In the genomic region with DNA sequence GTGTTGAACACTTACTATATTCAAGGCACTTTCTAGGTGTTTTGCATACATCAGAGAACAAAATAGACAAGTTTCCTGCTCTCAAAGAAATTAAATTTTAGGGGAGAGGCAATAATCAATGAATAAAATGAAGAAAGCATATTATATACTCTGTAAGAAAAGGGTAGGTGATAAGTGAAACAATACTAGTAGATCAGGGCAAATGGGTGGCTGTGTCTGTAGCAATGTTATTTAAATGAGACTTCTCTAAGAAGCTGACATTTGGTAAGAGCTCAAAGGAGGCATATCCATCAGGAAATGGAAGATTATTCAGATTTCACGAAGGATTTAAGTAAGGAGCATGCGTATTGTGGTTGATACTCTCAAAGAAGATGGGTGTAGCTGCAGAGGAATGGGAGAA, we compare ENCODE assay signal across 1 cellular context.
TF ChIP-seq lines count a peak whose summit lies in the region.

No MANE protein-coding gene starts in this region.

TF ChIP-seq in GM23338, 12 proteins besides CTCF, POLR2A, EP300 and RAD21 (continued from another document):
- TF ChIP-seq ZNF462 (CRISPR knock-in tag; IDR thresholded peaks at IDR 0.05) (no peak), ZNF331 (CRISPR knock-in tag; IDR thresholded peaks at IDR 0.05; ENCODE audit: low read depth) (no peak), NANOG (IDR thresholded peaks at IDR 0.05; ENCODE audit: borderline replicate concordance) (no peak), EZH2 (IDR thresholded peaks at IDR 0.05; ENCODE audit: low read depth, unreplicated experiment) (no peak), POLR2AphosphoS5 (IDR thresholded peaks at IDR 0.05; ENCODE audit: low read depth) (no peak)
- TF ChIP-seq, protein P1, sequence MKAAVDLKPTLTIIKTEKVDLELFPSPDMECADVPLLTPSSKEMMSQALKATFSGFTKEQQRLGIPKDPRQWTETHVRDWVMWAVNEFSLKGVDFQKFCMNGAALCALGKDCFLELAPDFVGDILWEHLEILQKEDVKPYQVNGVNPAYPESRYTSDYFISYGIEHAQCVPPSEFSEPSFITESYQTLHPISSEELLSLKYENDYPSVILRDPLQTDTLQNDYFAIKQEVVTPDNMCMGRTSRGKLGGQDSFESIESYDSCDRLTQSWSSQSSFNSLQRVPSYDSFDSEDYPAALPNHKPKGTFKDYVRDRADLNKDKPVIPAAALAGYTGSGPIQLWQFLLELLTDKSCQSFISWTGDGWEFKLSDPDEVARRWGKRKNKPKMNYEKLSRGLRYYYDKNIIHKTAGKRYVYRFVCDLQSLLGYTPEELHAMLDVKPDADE (IDR thresholded peaks at IDR 0.05) = no peak
